25 cellular contexts compared by ENCODE assay signal in genomic region chr20:59818911-59819310, GRCh38.
"Had no signal": no experiment of that assay in that cellular context is flagged by ENCODE, and none has a peak within 500 bp of the region (broad histone marks: within the 10 kb centered on the region; RNA-seq: fewer than 3 reads in every experiment).

No MANE protein-coding gene starts in this region.

- H3K4me3 ChIP-seq: ascending aorta, left ventricle myocardium inferior, ovary, psoas muscle, testis, vagina had no signal

- DNase-seq: activated CD4-positive, alpha-beta T cell treated with anti-CD3 and anti-CD28 coated beads for 48 hours; activated CD4-positive, CD25-positive, alpha-beta regulatory T cell; activated CD8-positive, alpha-beta T cell treated with anti-CD3 and anti-CD28 coated beads for 36 hours; activated T-cell treated with anti-CD3 and anti-CD28 coated beads, Interleukin-2, amount 50 U/mL, for 1 hour; brain microvascular endothelial cell; caudate nucleus; cortex of kidney; foreskin fibroblast; immature natural killer cell; kidney glomerular epithelial cell; left ventricle myocardium inferior; mammary epithelial cell; natural killer cell; ovary; psoas muscle; right cardiac atrium; stimulated activated CD4-positive, alpha-beta T cell treated with anti-CD3 and anti-CD28 coated beads, Interleukin-1b, Interleukin-23, amount 100 ng/mL, for 48 hours; T-helper 17 cell had no signal

- H3K36me3 ChIP-seq: ascending aorta, brain microvascular endothelial cell, left ventricle myocardium inferior, ovary, vagina had no signal

- H3K4me1 Mint-ChIP-seq: immature natural killer cell; mesothelial cell of epicardium; natural killer cell; stimulated activated effector memory CD8-positive, alpha-beta T cell treated with anti-CD3 and anti-CD28 coated beads, Interleukin-12 subunit alpha, Interleukin-12 subunit beta, amount 100 ng/mL, for 72 hours; T-helper 17 cell had no signal

- H3K27me3 ChIP-seq: ascending aorta, brain microvascular endothelial cell, ovary, testis, vagina had no signal

- H3K4me3 Mint-ChIP-seq: activated CD8-positive, alpha-beta T cell treated with anti-CD3 and anti-CD28 coated beads for 36 hours; immature natural killer cell; mesothelial cell of epicardium; natural killer cell; stimulated activated effector memory CD8-positive, alpha-beta T cell treated with anti-CD3 and anti-CD28 coated beads, Interleukin-12 subunit alpha, Interleukin-12 subunit beta, amount 100 ng/mL, for 72 hours; T-helper 17 cell; type B pancreatic cell had no signal

- H3K27ac Mint-ChIP-seq: activated CD8-positive, alpha-beta T cell treated with anti-CD3 and anti-CD28 coated beads for 36 hours; activated naive CD4-positive, alpha-beta T cell treated with anti-CD3 and anti-CD28 coated beads, Interleukin-2, amount 50 U/mL, for 72 hours; immature natural killer cell; mesothelial cell of epicardium; natural killer cell; stimulated activated effector memory CD8-positive, alpha-beta T cell treated with anti-CD3 and anti-CD28 coated beads, Interleukin-12 subunit alpha, Interleukin-12 subunit beta, amount 100 ng/mL, for 72 hours; T-helper 17 cell; type B pancreatic cell had no signal

- H3K9me3 Mint-ChIP-seq: activated CD8-positive, alpha-beta T cell treated with anti-CD3 and anti-CD28 coated beads for 36 hours; activated naive CD4-positive, alpha-beta T cell treated with anti-CD3 and anti-CD28 coated beads, Interleukin-2, amount 50 U/mL, for 72 hours; immature natural killer cell; mesothelial cell of epicardium; natural killer cell; stimulated activated effector memory CD8-positive, alpha-beta T cell treated with anti-CD3 and anti-CD28 coated beads, Interleukin-12 subunit alpha, Interleukin-12 subunit beta, amount 100 ng/mL, for 72 hours; type B pancreatic cell had no signal

- H3K36me3 Mint-ChIP-seq: activated naive CD4-positive, alpha-beta T cell treated with anti-CD3 and anti-CD28 coated beads, Interleukin-2, amount 50 U/mL, for 72 hours; immature natural killer cell; mesothelial cell of epicardium; natural killer cell; stimulated activated effector memory CD8-positive, alpha-beta T cell treated with anti-CD3 and anti-CD28 coated beads, Interleukin-12 subunit alpha, Interleukin-12 subunit beta, amount 100 ng/mL, for 72 hours; type B pancreatic cell had no signal

- H3K27ac ChIP-seq: ascending aorta, brain microvascular endothelial cell, left ventricle myocardium inferior, ovary, psoas muscle, testis, vagina had no signal

- ATAC-seq: activated CD8-positive, alpha-beta T cell treated with anti-CD3 and anti-CD28 coated beads for 36 hours; activated naive CD4-positive, alpha-beta T cell treated with anti-CD3 and anti-CD28 coated beads, Interleukin-2, amount 50 U/mL, for 72 hours; natural killer cell; psoas muscle; right cardiac atrium; stimulated activated effector memory CD8-positive, alpha-beta T cell treated with anti-CD3 and anti-CD28 coated beads, Interleukin-12 subunit alpha, Interleukin-12 subunit beta, amount 100 ng/mL, for 72 hours; T-helper 17 cell had no signal
